Comparison of ENCODE assay signal across 9 cellular contexts in the genomic region with DNA sequence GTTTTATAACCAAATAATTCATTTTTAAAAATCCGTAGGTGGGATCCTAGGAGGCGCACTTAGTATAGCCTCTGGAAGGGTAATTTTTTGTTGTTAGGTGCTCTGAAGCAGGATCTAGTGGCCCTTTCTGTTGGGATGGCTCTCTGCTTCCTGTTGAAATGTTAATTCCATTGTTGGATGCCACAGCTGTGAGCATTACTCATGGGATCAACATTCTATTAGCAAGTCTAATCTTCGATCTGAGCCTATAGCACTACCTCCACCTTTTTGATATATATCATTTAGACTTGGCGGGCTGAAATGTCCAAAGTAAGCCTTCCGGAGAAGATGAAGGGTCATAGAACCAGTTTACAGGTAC.
DNase-seq lines count a peak whose midpoint lies in the region; TF ChIP-seq lines count a peak whose summit lies in the region.
"Had no signal": no experiment of that assay in that cellular context is flagged by ENCODE, and none has a peak within 500 bp of the region (broad histone marks: within the 10 kb centered on the region; RNA-seq: fewer than 3 reads in every experiment).

No MANE protein-coding gene starts in this region.

- peak overlapping the region; percentile 58; the same call in 1 of the 2 replicates for H3K4me3 ChIP-seq in GM08714 (ENCODE audit: low read length)
- peak overlapping the region; percentile 99 for H3K4me3 ChIP-seq in OCI-LY3 (ENCODE audit: low read length)
- peak overlapping the region; percentile 86 to 91 for H3K4me3 ChIP-seq in duodenal mucosa (ENCODE audit: low read depth in 1 of 2, low read length in 2 of 2)

- H3K9ac ChIP-seq in OCI-LY3 (ENCODE audit: low read length) (peak overlapping the region; percentile 66), duodenal mucosa (ENCODE audit: low read depth in 1 of 2, low read length in 2 of 2) (peak overlapping the region; percentile 76 to 92)

- no peaks in the 10 kb centered on the region for H3K9me3 Mint-ChIP-seq in nephron

- H3K27me3 Mint-ChIP-seq in nephron (ENCODE audit: low read depth), result peaks cover 39% of the 10 kb centered on the region

- H3K27ac ChIP-seq in OCI-LY3 (ENCODE audit: low read length), result no peak overlapping the region
- peak overlapping the region; percentile 85 for H3K27ac ChIP-seq in duodenal mucosa (ENCODE audit: low read depth, low read length)
- H3K27ac ChIP-seq: SJSA1 had no signal

- H2AFZ ChIP-seq in OCI-LY3 (ENCODE audit: low read depth, low read length), result no peak overlapping the region

- DNase-seq in GF-D8 (lab: John Stamatoyannopoulos, UW) (no peak), NCI-H1417 treated with DMSO at 0.1 percent for 48 hours (lab: John Stamatoyannopoulos, UW) (no peak), GDM1 (lab: John Stamatoyannopoulos, UW) (no peak)
- DNase-seq in effector CD8-positive, alpha-beta T cell (lab: John Stamatoyannopoulos, UW), result no peak

- H3K9me3 ChIP-seq in OCI-LY3 (ENCODE audit: insufficient read depth, low read length) (no peaks in the 10 kb centered on the region), duodenal mucosa (ENCODE audit: control insufficient read depth in 1 of 2, low read length in 2 of 2) (no peaks in the 10 kb centered on the region)
- H3K9me3 ChIP-seq: SJSA1 had no signal

- H3K4me1 ChIP-seq in OCI-LY3 (ENCODE audit: low read length) (peaks cover 10% of the 10 kb centered on the region), duodenal mucosa (ENCODE audit: control insufficient read depth in 1 of 2, insufficient read depth in 2 of 2, low read length in 2 of 2) (peaks cover 0 to 3% of the 10 kb centered on the region in 2 donors)

- H3K4me1 Mint-ChIP-seq in nephron, result peaks cover 10% of the 10 kb centered on the region

- H3K36me3 ChIP-seq in OCI-LY3 (replicated peaks; ENCODE audit: low read depth, low read length), result no peaks in the 10 kb centered on the region
- no peaks in the 10 kb centered on the region for H3K36me3 ChIP-seq in duodenal mucosa (ENCODE audit: control insufficient read depth in 1 of 2, insufficient read depth in 2 of 2, low read length in 2 of 2)
- H3K36me3 ChIP-seq: SJSA1 had no signal

- no peaks in the 10 kb centered on the region for H4K20me1 ChIP-seq in OCI-LY3 (ENCODE audit: insufficient read depth, low read length)

- H3K79me2 ChIP-seq in OCI-LY3 (ENCODE audit: low read length), result no peaks in the 10 kb centered on the region

- peak overlapping the region; percentile 37 to 94 (median 55) for H3K27ac Mint-ChIP-seq in nephron

- no peaks in the 10 kb centered on the region for H3K27me3 ChIP-seq in OCI-LY3 (ENCODE audit: low read depth, low read length)
- no peaks in the 10 kb centered on the region for H3K27me3 ChIP-seq in duodenal mucosa (ENCODE audit: control insufficient read depth in 1 of 2, insufficient read depth in 2 of 2, low read length in 2 of 2)

- TF ChIP-seq CTCF in OCI-LY3 (IDR thresholded peaks at IDR 0.05; ENCODE audit: low read depth, low read length) (no peak), nephron (IDR thresholded peaks at IDR 0.05; ENCODE audit: unreplicated experiment in 3 of 3) (no peak)

- no peaks in the 10 kb centered on the region for H3K36me3 Mint-ChIP-seq in nephron (ENCODE audit: low read depth)

- H3K4me3 Mint-ChIP-seq in nephron, result peak overlapping the region; percentile 87 to 98 (median 98)

- H3K4me2 ChIP-seq in OCI-LY3 (ENCODE audit: low read length), result peak overlapping the region; percentile 99
